Comparison of ENCODE assay signal across 2 cellular contexts in genomic region chr17:60741031-60741430, GRCh38.
TF ChIP-seq lines count a peak whose summit lies in the region.

No MANE protein-coding gene starts in this region.

TF ChIP-seq in HepG2, 621 proteins besides CTCF, POLR2A, EP300 and RAD21:
- TF ChIP-seq ZHX2 (IDR thresholded peaks at IDR 0.05; ENCODE audit: low read depth): no peak
- no peak for TF ChIP-seq ZHX2 (CRISPR knock-in tag; IDR thresholded peaks at IDR 0.05; ENCODE audit: borderline replicate concordance)
- TF ChIP-seq ATF7 (IDR thresholded peaks at IDR 0.05): peak; percentile 40; the same call in 1 of the 2 replicates
- TF ChIP-seq ATF7 (CRISPR knock-in tag; IDR thresholded peaks at IDR 0.05): no peak
- TF ChIP-seq ERF (CRISPR knock-in tag; IDR thresholded peaks at IDR 0.05): no peak
- TF ChIP-seq PHF8 (CRISPR knock-in tag; IDR thresholded peaks at IDR 0.05): no peak
- no peak for TF ChIP-seq CCAR2 (optimal IDR thresholded peaks at IDR 0.05; ENCODE audit: low read depth, low read length)
- 0 out of 2 replicates have a peak, but pooled peaks have one; percentile 27 for TF ChIP-seq CREB1 (IDR thresholded peaks at IDR 0.05)
- no peak for TF ChIP-seq CREB1 (CRISPR knock-in tag; IDR thresholded peaks at IDR 0.05)
- TF ChIP-seq SIX1 (CRISPR knock-in tag; IDR thresholded peaks at IDR 0.05; ENCODE audit: borderline replicate concordance): no peak

TF ChIP-seq in K562, 482 proteins besides CTCF, POLR2A, EP300 and RAD21:
- TF ChIP-seq JUND (IDR thresholded peaks at IDR 0.05; ENCODE audit: borderline replicate concordance, low read depth, low read length) (0 out of 2 replicates have a peak, but pooled peaks have one; percentile 24), JUND (tag; IDR thresholded peaks at IDR 0.05; ENCODE audit: borderline replicate concordance, low read depth, low read length) (no peak; the same call in 2 of the 3 replicates), ATF1 (CRISPR knock-in tag; IDR thresholded peaks at IDR 0.05) (no peak), ATF1 (tag; IDR thresholded peaks at IDR 0.05) (peak; percentile 34; the same call in 1 of the 2 replicates), FOXK2 (conservative IDR thresholded peaks at IDR 0.05 in 1 of 2, IDR thresholded peaks at IDR 0.05 in 1 of 2; ENCODE audit: low read depth in 2 of 2) (no peak), MTF1 (CRISPR knock-in tag; IDR thresholded peaks at IDR 0.05; ENCODE audit: borderline replicate concordance) (no peak), HMBOX1 (IDR thresholded peaks at IDR 0.05) (no peak), CAMTA2 (CRISPR knock-in tag; conservative IDR thresholded peaks at IDR 0.05) (no peak), FOXM1 (IDR thresholded peaks at IDR 0.05; ENCODE audit: low read depth) (no peak), FOXM1 (CRISPR knock-in tag; IDR thresholded peaks at IDR 0.05; ENCODE audit: low read depth) (no peak), ZNF77 (CRISPR knock-in tag; IDR thresholded peaks at IDR 0.05) (no peak), CREM (IDR thresholded peaks at IDR 0.05; ENCODE audit: low read depth) (0 out of 2 replicates have a peak, but pooled peaks have one; percentile 15), ERF (CRISPR knock-in tag; IDR thresholded peaks at IDR 0.05) (no peak), ZNF699 (CRISPR knock-in tag; IDR thresholded peaks at IDR 0.05; ENCODE audit: insufficient replicate concordance) (no peak), ATF7 (IDR thresholded peaks at IDR 0.05) (peak; percentile 86), ZFP1 (CRISPR knock-in tag; IDR thresholded peaks at IDR 0.05) (no peak), NR2F6 (CRISPR knock-in tag; IDR thresholded peaks at IDR 0.05) (no peak), TCF7L2 (IDR thresholded peaks at IDR 0.05; ENCODE audit: low read depth, low read length) (no peak), RAD51 (IDR thresholded peaks at IDR 0.05; ENCODE audit: borderline replicate concordance, low read depth) (no peak), ATF3 (IDR thresholded peaks at IDR 0.05) (peak; percentile 76), ATF3 (CRISPR knock-in tag; conservative IDR thresholded peaks at IDR 0.05) (no peak), MEF2D (tag; conservative IDR thresholded peaks at IDR 0.05; ENCODE audit: low read depth) (no peak), CREB3 (tag; conservative IDR thresholded peaks at IDR 0.05; ENCODE audit: low read depth) (no peak), MYBL2 (IDR thresholded peaks at IDR 0.05; ENCODE audit: low read depth) (no peak), MYBL2 (CRISPR knock-in tag; IDR thresholded peaks at IDR 0.05; ENCODE audit: borderline replicate concordance) (no peak), NCOR1 (IDR thresholded peaks at IDR 0.05) (no peak), KHSRP (IDR thresholded peaks at IDR 0.05) (no peak), ZNF830 (CRISPR knock-in tag; IDR thresholded peaks at IDR 0.05) (no peak), HLTF (IDR thresholded peaks at IDR 0.05) (no peak), ELF4 (CRISPR knock-in tag; IDR thresholded peaks at IDR 0.05) (no peak), SUPT5H (IDR thresholded peaks at IDR 0.05) (no peak), ZBTB11 (CRISPR knock-in tag; IDR thresholded peaks at IDR 0.05) (no peak; a peak in 1 of 6 replicates), JUNB (CRISPR knock-in tag; conservative IDR thresholded peaks at IDR 0.05) (0 out of 2 replicates have a peak, but pooled peaks have one; percentile 19), ZNF644 (tag; IDR thresholded peaks at IDR 0.05; ENCODE audit: low read depth) (no peak), ZNF232 (CRISPR knock-in tag; IDR thresholded peaks at IDR 0.05) (no peak), PTRF (tag; IDR thresholded peaks at IDR 0.05) (no peak)
